Comparison of ENCODE assay signal across 20 cellular contexts in genomic region chr2:62452701-62453449, GRCh38. TPM values are rescaled to one million over a fixed set of nuclear protein-coding genes. Genes with fewer than 3 reads are reported as not detected.
DNase-seq lines count a peak whose midpoint lies in the region; FAIRE-seq and TF ChIP-seq lines count a peak whose summit lies in the region.
"Had no signal": no experiment of that assay in that cellular context is flagged by ENCODE, and none has a peak within 500 bp of the region (broad histone marks: within the 10 kb centered on the region; RNA-seq: fewer than 3 reads in every experiment).

No MANE protein-coding gene starts in this region.

- H3K79me1 ChIP-seq in neuronal stem cell (ENCODE audit: low read depth, low read length): no peaks in the 10 kb centered on the region

- no peaks in the 10 kb centered on the region for H3K36me3 Mint-ChIP-seq in type B pancreatic cell

- H3K4me2 ChIP-seq in neuronal stem cell (ENCODE audit: insufficient read depth, low read length, poor library complexity, severe bottlenecking): no peak overlapping the region
- H3K4me2 ChIP-seq: KMS-11 had no signal

- peaks cover 10 to 70% (median 27%) of the 10 kb centered on the region in 3 donors for H3K4me1 ChIP-seq in esophagus squamous epithelium
- peaks cover 2 to 6% of the 10 kb centered on the region in 2 donors for H3K4me1 ChIP-seq in neuronal stem cell (ENCODE audit: control insufficient read depth in 2 of 2, insufficient read depth in 1 of 2, low read depth in 1 of 2, low read length in 2 of 2)
- H3K4me1 ChIP-seq: BE2C had no signal

- no peak overlapping the region for H3K4ac ChIP-seq in neuronal stem cell (ENCODE audit: low read length)

- H2BK15ac ChIP-seq in neuronal stem cell (ENCODE audit: low read length): no peak overlapping the region

- TF ChIP-seq POLR2A in esophagus squamous epithelium (IDR thresholded peaks at IDR 0.05): no peak

- no peak overlapping the region for H2BK120ac ChIP-seq in neuronal stem cell (ENCODE audit: low read depth, low read length)

- no peak overlapping the region for H3K9ac ChIP-seq in neuronal stem cell (ENCODE audit: low read depth, low read length, poor library complexity)
- H3K9ac ChIP-seq: GM23248, KMS-11 had no signal

- H3K36me3 ChIP-seq in bronchial epithelial cell (ENCODE audit: control insufficient read depth, insufficient read depth, low read length) (no peaks in the 10 kb centered on the region), esophagus squamous epithelium (no peaks in the 10 kb centered on the region), neuronal stem cell (replicated peaks in 1 of 2; ENCODE audit: control insufficient read depth in 2 of 2, insufficient read depth in 2 of 2, low read length in 2 of 2) (no peaks in the 10 kb centered on the region)
- H3K36me3 ChIP-seq: BE2C, MG63 had no signal

- H2AFZ ChIP-seq in neuronal stem cell (ENCODE audit: low read length): no peak overlapping the region
- H2AFZ ChIP-seq: GM23248 had no signal

- H2BK12ac ChIP-seq in neuronal stem cell (ENCODE audit: low read length): no peak overlapping the region

- no peaks in the 10 kb centered on the region for H3K9me3 Mint-ChIP-seq in type B pancreatic cell
- H3K9me3 Mint-ChIP-seq: CD4-positive, alpha-beta T cell had no signal

- peak; percentile 47 for FAIRE-seq in bronchial epithelial cell (lab: Jason Lieb, UNC)

- peak overlapping the region; percentile 59 for H3K18ac ChIP-seq in neuronal stem cell (ENCODE audit: low read length)

- intact Hi-C loops in esophagus squamous epithelium (cut with DNase I): no loop called here

- H4K8ac ChIP-seq in neuronal stem cell (ENCODE audit: low read depth, low read length): no peak overlapping the region

- H3K14ac ChIP-seq in neuronal stem cell (ENCODE audit: low read length): no peak overlapping the region

- H4K91ac ChIP-seq in neuronal stem cell (ENCODE audit: low read depth, low read length, poor library complexity): no peak overlapping the region

- H2BK5ac ChIP-seq in neuronal stem cell (ENCODE audit: low read length): no peak overlapping the region

- H3K4me3 ChIP-seq in bronchial epithelial cell (ENCODE audit: low read depth, low read length) (no peak overlapping the region), esophagus squamous epithelium (no peak overlapping the region), neuronal stem cell (ENCODE audit: low read length in 2 of 2) (no peak overlapping the region)
- H3K4me3 ChIP-seq: GM23248, MG63 had no signal

- H3K23ac ChIP-seq in neuronal stem cell (ENCODE audit: low read depth, low read length, poor library complexity): no peak overlapping the region

- 50 to 68% methylated on average over 4 to 6 of the region's 7 CpGs for WGBS in esophagus squamous epithelium, 2 donors
- no CpG with 5 or more reads among the region's 7 CpGs for WGBS in neuronal stem cell (ENCODE audit: extremely low coverage in 2 of 2, insufficient read length in 2 of 2, insufficient replicate concordance in 1 of 2), 2 donors

- H3K27me3 ChIP-seq in bronchial epithelial cell (ENCODE audit: control insufficient read depth, insufficient read depth, low read length): no peaks in the 10 kb centered on the region
- H3K27me3 ChIP-seq in esophagus squamous epithelium: no peaks in the 10 kb centered on the region
- H3K27me3 ChIP-seq in neuronal stem cell (ENCODE audit: control insufficient read depth in 3 of 3, insufficient read depth in 3 of 3, low read depth in 1 of 3, low read length in 3 of 3): peaks cover 0 to 14% (median 0%) of the 10 kb centered on the region in 3 experiments
- H3K27me3 ChIP-seq: BE2C, MG63 had no signal

- H3K27ac ChIP-seq in esophagus squamous epithelium (peak overlapping the region in 3 of 4 donors; percentile 33 to 60 (median 60)), neuronal stem cell (replicated peaks; ENCODE audit: low read length) (no peak overlapping the region)
- H3K27ac ChIP-seq: GM23248, KMS-11 had no signal

- peak; percentile 19 for DNase-seq in M059J (ENCODE audit: low read depth)
- DNase-seq in bronchial epithelial cell (ENCODE audit: low read depth): peak; percentile 81
- no peak for DNase-seq in esophagus squamous epithelium (lab: John Stamatoyannopoulos, UW)
- no peak for DNase-seq in neuronal stem cell (ENCODE audit: low spot score)
- no peak for DNase-seq in stimulated activated CD8-positive, alpha-beta memory T cell treated with anti-CD3 and anti-CD28 coated beads, Interleukin-4, amount 100 ng/mL, for 48 hours
- no peak for DNase-seq in type B pancreatic cell (ENCODE audit: extremely low spot score, unreplicated experiment)
- no peak for DNase-seq in stimulated activated naive CD4-positive, alpha-beta T cell treated with Interleukin-2 at 50 U/mL for 16 hours (lab: John Stamatoyannopoulos, UW)
- DNase-seq: BE2C; Calu3; CD4-positive, alpha-beta T cell; DMS79; GM23248; MG63; NCI-H1092; NCI-H1694; NCI-H446; NCI-H69; NK-92 treated with Interleukin-12 subunit alpha and Interleukin-12 subunit beta, amount 100 ng/mL, for 24 hours had no signal

- H3K4me3 Mint-ChIP-seq in type B pancreatic cell: no peak overlapping the region
- H3K4me3 Mint-ChIP-seq: CD4-positive, alpha-beta T cell had no signal

- peak overlapping the region; percentile 23 for H2AK5ac ChIP-seq in neuronal stem cell (ENCODE audit: low read depth, low read length)

- H3K4me1 Mint-ChIP-seq in type B pancreatic cell (ENCODE audit: unreplicated experiment): no peaks in the 10 kb centered on the region

- H3K9me3 ChIP-seq in esophagus squamous epithelium: no peaks in the 10 kb centered on the region
- H3K9me3 ChIP-seq in neuronal stem cell (replicated peaks in 1 of 2; ENCODE audit: control insufficient read depth in 2 of 2, insufficient read depth in 1 of 2, low read depth in 1 of 2, low read length in 2 of 2): peaks cover 0 to 2% of the 10 kb centered on the region in 2 donors
- H3K9me3 ChIP-seq: BE2C, MG63 had no signal

- no peak overlapping the region for H3K27ac Mint-ChIP-seq in type B pancreatic cell
- H3K27ac Mint-ChIP-seq: CD4-positive, alpha-beta T cell had no signal

- no peaks in the 10 kb centered on the region for H3K27me3 Mint-ChIP-seq in type B pancreatic cell

- TF ChIP-seq CTCF in bronchial epithelial cell (IDR thresholded peaks at IDR 0.05; ENCODE audit: insufficient read depth, low read length, severe bottlenecking) (no peak), esophagus squamous epithelium (IDR thresholded peaks at IDR 0.05) (no peak), type B pancreatic cell (conservative IDR thresholded peaks at IDR 0.05) (no peak)

RNA-seq across cellular contexts. Expression of gene TMEM17, which starts 53.1 kb away (rescaled TPM):
- total RNA-seq in M059J (2014; rRNA removed; shearing (Covaris generic)): 2.1 and 3.4 TPM in 2 replicates
- total RNA-seq in bronchial epithelial cell: 1.1 and 1.2 TPM in 2 replicates
- 1 to 10 TPM; 1.7 to 3.4 (median 2.7) TPM for total RNA-seq in esophagus squamous epithelium
- 2.5 TPM for polyA plus RNA-seq in neuronal stem cell (2013, experiment 1 of 2)
- 2.6 TPM for polyA plus RNA-seq in neuronal stem cell (2013, experiment 2 of 2)
- total RNA-seq in type B pancreatic cell (ENCODE audit: low replicate concordance): 1.9 and 4.2 TPM in 2 replicates
- total RNA-seq: CD4-positive, alpha-beta T cell; OCI-LY7 had no signal

Comparison
In these comparisons a context has a peak if more than half of its experiments do, and no peak if none do; other contexts are left out.
1. DNase-seq: peak in M059J (single experiment) and bronchial epithelial cell (single experiment); none in esophagus squamous epithelium (single experiment), neuronal stem cell (single experiment), stimulated activated CD8-positive, alpha-beta memory T cell treated with anti-CD3 and anti-CD28 coated beads, Interleukin-4, amount 100 ng/mL, for 48 hours (single experiment), type B pancreatic cell (single experiment) and stimulated activated naive CD4-positive, alpha-beta T cell treated with Interleukin-2 at 50 U/mL for 16 hours (single experiment).